1 cellular context compared by ENCODE assay signal in genomic region chr5:94707359-94707758, GRCh38.
TF ChIP-seq lines count a peak whose summit lies in the region.

No MANE protein-coding gene starts in this region.

TF ChIP-seq in H1, 55 proteins besides CTCF, POLR2A, EP300 and RAD21:
- no peak for TF ChIP-seq CEBPB (IDR thresholded peaks at IDR 0.05; ENCODE audit: low read depth, low read length)
- no peak for TF ChIP-seq TAF7 (optimal IDR thresholded peaks at IDR 0.05; ENCODE audit: borderline replicate concordance, low read depth, low read length)
- no peak for TF ChIP-seq ASH2L (IDR thresholded peaks at IDR 0.05; ENCODE audit: low read length)
- no peak for TF ChIP-seq RNF2 (IDR thresholded peaks at IDR 0.05; ENCODE audit: borderline replicate concordance, low read depth, low read length, missing control alignments, poor library complexity, severe bottlenecking)
- TF ChIP-seq TCF12 (IDR thresholded peaks at IDR 0.05; ENCODE audit: low read depth, low read length): 0 out of 2 replicates have a peak, but pooled peaks have one; percentile 32
- TF ChIP-seq SIX5 (IDR thresholded peaks at IDR 0.05; ENCODE audit: low read depth, low read length): no peak
- TF ChIP-seq TBP (IDR thresholded peaks at IDR 0.05; ENCODE audit: low read depth, low read length): no peak
- no peak for TF ChIP-seq KDM5A (IDR thresholded peaks at IDR 0.05; ENCODE audit: low read length)
- TF ChIP-seq USF2 (IDR thresholded peaks at IDR 0.05; ENCODE audit: low read length): no peak
